7 cellular contexts compared by ENCODE assay signal in the genomic region with DNA sequence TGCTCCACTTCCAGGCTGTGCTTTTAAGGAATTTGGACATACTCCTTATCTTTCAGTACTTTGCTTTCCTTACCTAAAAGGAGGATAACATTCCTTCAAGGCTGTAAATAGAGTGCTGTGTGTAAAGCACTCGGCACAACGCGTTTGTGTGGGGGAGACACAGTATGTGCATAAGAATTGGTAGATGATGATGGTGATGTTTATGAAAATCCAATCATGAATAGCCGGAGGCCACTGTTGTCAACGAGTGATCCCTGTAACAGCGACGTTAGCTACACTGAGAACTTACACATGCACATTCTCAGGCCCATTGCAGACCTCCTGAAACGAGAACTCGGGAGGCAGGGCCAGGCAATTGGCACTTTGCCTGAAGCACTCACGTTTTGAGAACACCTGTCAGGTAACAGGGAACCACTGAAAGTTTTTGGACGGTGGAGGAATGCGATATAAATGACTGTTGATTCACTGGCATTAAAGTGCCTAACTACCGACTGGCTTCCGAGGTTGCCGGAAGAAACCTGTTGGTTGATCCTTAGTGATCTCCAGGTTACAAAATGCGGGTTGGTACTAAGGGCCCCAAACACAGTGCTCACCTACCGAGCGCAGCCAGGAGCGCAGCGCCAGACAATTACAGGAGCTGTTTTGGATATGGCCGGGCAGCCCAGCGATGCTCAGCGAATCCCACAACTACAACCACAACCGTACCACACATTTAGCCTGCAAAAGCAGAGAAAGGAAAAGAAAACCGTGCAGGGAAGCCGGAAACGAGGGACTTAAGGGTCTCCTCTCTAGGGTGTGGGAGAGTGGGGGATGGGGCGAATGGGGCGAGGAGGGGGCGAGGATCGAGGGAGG. TPM values are rescaled to one million over a fixed set of nuclear protein-coding genes. Genes with fewer than 3 reads are reported as not detected.
DNase-seq lines count a peak whose midpoint lies in the region; ATAC-seq and TF ChIP-seq lines count a peak whose summit lies in the region.

No MANE protein-coding gene starts in this region.

- DNase-seq in GM23248: peak; percentile 50
- peak; percentile 40 for DNase-seq in NCI-H82 (lab: John Stamatoyannopoulos, UW)
- peak; percentile 50 for DNase-seq in medulla oblongata (ENCODE audit: extremely low spot score)
- peak in 1 of 2 donors; percentile 51 for DNase-seq in upper lobe of left lung
- DNase-seq in SHP77 treated with DMSO at 0.1 percent for 48 hours (lab: John Stamatoyannopoulos, UW): no peak
- no peak for DNase-seq in effector CD8-positive, alpha-beta T cell (lab: John Stamatoyannopoulos, UW)

- in situ Hi-C loops in GM23248 (cut with MboI): loop anchor here (5.0 to 10.0 kb wide), 2 partner anchors 136 to 282 kb away; no protein-coding TSS in a partner anchor

- H3K27me3 Mint-ChIP-seq in dendritic cell treated with granulocyte-macrophage colony-stimulating factor and Interleukin-4, amounts not matched to agents 40 ng/mL and 50 ng/mL, for 4 days: peaks cover 17% of the 10 kb centered on the region

- H3K9me2 ChIP-seq in GM23248 (ENCODE audit: insufficient read depth): no peaks in the 10 kb centered on the region

- no peaks in the 10 kb centered on the region for H3K9me3 ChIP-seq in GM23248 (ENCODE audit: low read depth)
- no peaks in the 10 kb centered on the region for H3K9me3 ChIP-seq in upper lobe of left lung

- peaks cover 13% of the 10 kb centered on the region for H3K9me3 Mint-ChIP-seq in dendritic cell treated with granulocyte-macrophage colony-stimulating factor and Interleukin-4, amounts not matched to agents 40 ng/mL and 50 ng/mL, for 4 days

- H3K27ac ChIP-seq in GM23248 (peak overlapping the region; percentile 65), upper lobe of left lung (peak overlapping the region; percentile 78 to 93 (median 88))

- H3F3A ChIP-seq in GM23248 (ENCODE audit: insufficient read depth): peaks cover 46% of the 10 kb centered on the region

- H3K4me1 Mint-ChIP-seq in dendritic cell treated with granulocyte-macrophage colony-stimulating factor and Interleukin-4, amounts not matched to agents 40 ng/mL and 50 ng/mL, for 4 days (ENCODE audit: low read depth): peaks cover 39% of the 10 kb centered on the region

- peak overlapping the region; percentile 77 for H2AFZ ChIP-seq in GM23248

- TF ChIP-seq EP300 in upper lobe of left lung (IDR thresholded peaks at IDR 0.05): no peak

- H3K9ac ChIP-seq in GM23248: peak overlapping the region; percentile 95

- ATAC-seq in upper lobe of left lung (ENCODE audit: low FRiP score in 2 of 2): peak; percentile 44 to 52

- H3K27ac Mint-ChIP-seq in dendritic cell treated with granulocyte-macrophage colony-stimulating factor and Interleukin-4, amounts not matched to agents 40 ng/mL and 50 ng/mL, for 4 days: no peak overlapping the region

- no peak for TF ChIP-seq CTCF in upper lobe of left lung (IDR thresholded peaks at IDR 0.05)

- H3K4me1 ChIP-seq in GM23248 (ENCODE audit: insufficient read depth) (peaks cover 11% of the 10 kb centered on the region), upper lobe of left lung (peaks cover 17 to 45% (median 29%) of the 10 kb centered on the region in 4 donors)

- peak overlapping the region; percentile 75 for H3K4me3 Mint-ChIP-seq in dendritic cell treated with granulocyte-macrophage colony-stimulating factor and Interleukin-4, amounts not matched to agents 40 ng/mL and 50 ng/mL, for 4 days

- peak overlapping the region; percentile 96 for H3K4me3 ChIP-seq in GM23248
- H3K4me3 ChIP-seq in upper lobe of left lung: peak overlapping the region; percentile 50 to 76 (median 68)

- intact Hi-C loops in dendritic cell treated with granulocyte-macrophage colony-stimulating factor and Interleukin-4, amounts not matched to agents 40 ng/mL and 50 ng/mL, for 4 days (cut with micrococcal nuclease): loop anchor here (10.0 kb wide), 1 partner anchor 232 kb away; no protein-coding TSS in a partner anchor

- H3K27me3 ChIP-seq in GM23248 (replicated peaks; ENCODE audit: insufficient read depth) (no peaks in the 10 kb centered on the region), upper lobe of left lung (no peaks in the 10 kb centered on the region)

- no peaks in the 10 kb centered on the region for H4K20me1 ChIP-seq in GM23248 (ENCODE audit: insufficient read depth)

- 6 to 7% methylated on average over 30 to 31 of the region's 31 CpGs for WGBS in GM23248 (ENCODE audit: low coverage in 1 of 2, low lambda C conversion rate in 2 of 2, missing lambda C conversion rate in 2 of 2), 2 experiments
- 10 to 12% methylated on average over 29 to 31 of the region's 31 CpGs for WGBS in upper lobe of left lung, 2 donors

- H3K36me3 ChIP-seq in GM23248 (ENCODE audit: low read depth) (no peaks in the 10 kb centered on the region), upper lobe of left lung (no peaks in the 10 kb centered on the region)

- TF ChIP-seq POLR2A in upper lobe of left lung (IDR thresholded peaks at IDR 0.05): no peak

- H3K36me3 Mint-ChIP-seq in dendritic cell treated with granulocyte-macrophage colony-stimulating factor and Interleukin-4, amounts not matched to agents 40 ng/mL and 50 ng/mL, for 4 days (ENCODE audit: low read depth): peaks cover 6% of the 10 kb centered on the region

- peak overlapping the region; percentile 74 for H3K4me2 ChIP-seq in GM23248 (ENCODE audit: unreplicated experiment)

- H3K79me2 ChIP-seq in GM23248 (ENCODE audit: insufficient read depth): peaks cover 35% of the 10 kb centered on the region

RNA-seq across cellular contexts. Expression of a gene that starts 1.0 kb away (rescaled TPM):
- total RNA-seq in GM23248 (2014; rRNA removed; shearing (Covaris generic)): 107 and 115 TPM in 2 replicates
- 19.9 and 20.3 TPM in 2 replicates for polyA plus RNA-seq in GM23248 (2016; fragmentation: Nextera tagmentation; extraction: Ambion mirVana)
- 10 to 100 TPM; 49.8 to 88.0 (median 56.4) TPM for total RNA-seq in upper lobe of left lung

Comparison
In these comparisons a context has a peak if more than half of its experiments do, and no peak if none do; other contexts are left out.
1. DNase-seq: peak in GM23248 (single experiment), NCI-H82 (single experiment) and medulla oblongata (single experiment); none in SHP77 treated with DMSO at 0.1 percent for 48 hours (single experiment) and effector CD8-positive, alpha-beta T cell (single experiment).